In genomic region chr22:34833982-34834510, GRCh38 we compare ENCODE assay signal across 20 cellular contexts.
A peak's percentile ranks its signal among the peaks of the same experiment; 100 is the strongest.
DNase-seq lines count a peak whose midpoint lies in the region; ATAC-seq and TF ChIP-seq lines count a peak whose summit lies in the region.
"Had no signal": no experiment of that assay in that cellular context is flagged by ENCODE, and none has a peak within 500 bp of the region (broad histone marks: within the 10 kb centered on the region; RNA-seq: fewer than 3 reads in every experiment).

No MANE protein-coding gene starts in this region.

- H3K27me3 Mint-ChIP-seq in endodermal cell (ENCODE audit: insufficient read depth) = no peaks in the 10 kb centered on the region

- H3K27me3 ChIP-seq in HUES6 (ENCODE audit: control insufficient read depth, insufficient read depth, low read length) (no peaks in the 10 kb centered on the region), endodermal cell (ENCODE audit: control insufficient read depth, insufficient read depth, low read length, poor library complexity, severe bottlenecking) (no peaks in the 10 kb centered on the region), BE2C (no peaks in the 10 kb centered on the region)

- H3K4me3 ChIP-seq in HUES6 (ENCODE audit: low read depth, low read length) (peak overlapping the region; percentile 19; the same call in 1 of the 2 replicates), endodermal cell (ENCODE audit: low read length) (peak overlapping the region; percentile 78), mesodermal cell (ENCODE audit: extremely low read depth, insufficient read depth, low read length, poor library complexity, severe bottlenecking) (no peak overlapping the region), BE2C (ENCODE audit: low read depth, low read length) (no peak overlapping the region)
- H3K4me3 ChIP-seq: HAP-1 had no signal

- H3K27ac Mint-ChIP-seq in endodermal cell = peak overlapping the region; percentile 97

- peak; percentile 46 for ATAC-seq in sciatic nerve

- H3K4me1 ChIP-seq in HUES6 (ENCODE audit: control insufficient read depth, insufficient read depth, low read length) = peaks cover 18% of the 10 kb centered on the region
- peaks cover 10% of the 10 kb centered on the region for H3K4me1 ChIP-seq in endodermal cell (ENCODE audit: control insufficient read depth, insufficient read depth, low read length)
- peaks cover 2% of the 10 kb centered on the region for H3K4me1 ChIP-seq in mesodermal cell (ENCODE audit: control insufficient read depth, insufficient read depth, low read length, poor library complexity, severe bottlenecking)
- no peaks in the 10 kb centered on the region for H3K4me1 ChIP-seq in BE2C
- H3K4me1 ChIP-seq: HAP-1 had no signal

- H3K36me3 Mint-ChIP-seq in endodermal cell (ENCODE audit: low read depth) = peaks cover 31% of the 10 kb centered on the region

- H3K9me3 ChIP-seq in HUES6 (ENCODE audit: control insufficient read depth, insufficient read depth, low read depth, low read length) = no peaks in the 10 kb centered on the region; the same call in 1 of the 2 replicates
- H3K9me3 ChIP-seq in endodermal cell (ENCODE audit: control insufficient read depth, low read length) = no peaks in the 10 kb centered on the region
- H3K9me3 ChIP-seq in mesodermal cell (ENCODE audit: control insufficient read depth, low read length) = no peaks in the 10 kb centered on the region
- H3K9me3 ChIP-seq in BE2C = no peaks in the 10 kb centered on the region
- H3K9me3 ChIP-seq: HAP-1 had no signal

- H3K4me3 Mint-ChIP-seq in endodermal cell = peak overlapping the region; percentile 77

- peak overlapping the region; percentile 68 for H3K9ac ChIP-seq in HUES6 (ENCODE audit: low read length)
- no peak overlapping the region for H3K9ac ChIP-seq in endodermal cell (ENCODE audit: extremely low read depth, low read length, poor library complexity, severe bottlenecking)
- H3K9ac ChIP-seq: KMS-11 had no signal

- no peaks in the 10 kb centered on the region for H3K9me3 Mint-ChIP-seq in endodermal cell

- H3K4me1 Mint-ChIP-seq in endodermal cell = peaks cover 68% of the 10 kb centered on the region

- DNase-seq in endodermal cell = peak; percentile 67
- no peak for DNase-seq in sciatic nerve (ENCODE audit: low spot score)
- DNase-seq in NCI-H2196 treated with DMSO at 0.1 percent for 48 hours (lab: John Stamatoyannopoulos, UW; ENCODE audit: unreplicated experiment) = no peak
- DNase-seq in C1 segment of cervical spinal cord (lab: John Stamatoyannopoulos, UW) = no peak
- no peak for DNase-seq in BE2C
- DNase-seq: COR-L47, DMS79, IMR-90, NCI-H1105, NCI-H146, NCI-H2029 treated with DMSO at 0.1 percent for 48 hours, NCI-H2171 treated with DMSO at 0.1 percent for 48 hours, NCI-H446, NCI-H526 treated with DMSO at 0.1 percent for 48 hours, Right ventricle myocardium superior, SW 1271 had no signal

- H3K27ac ChIP-seq in HUES6 (ENCODE audit: low read depth, low read length) (peak overlapping the region; percentile 54; the same call in 1 of the 2 replicates), endodermal cell (ENCODE audit: low read depth, low read length) (no peak overlapping the region), mesodermal cell (ENCODE audit: low read depth, low read length, severe bottlenecking) (peak overlapping the region; percentile 30)
- H3K27ac ChIP-seq: KMS-11 had no signal

- intact Hi-C loops in sciatic nerve (cut with DNase I) = no loop called here

- TF ChIP-seq CTCF in endodermal cell (conservative IDR thresholded peaks at IDR 0.05) (no peak), BE2C (IDR thresholded peaks at IDR 0.05; ENCODE audit: low read depth, low read length) (no peak)

- WGBS in endodermal cell (ENCODE audit: insufficient coverage in 1 of 2, insufficient read length in 1 of 2), 2 experiments = 77 to 80% methylated on average over 5 to 6 of the region's 6 CpGs
- 74 to 92% methylated on average over 2 to 4 of the region's 6 CpGs for WGBS in mesodermal cell (ENCODE audit: insufficient coverage in 2 of 2), 2 experiments

- no peaks in the 10 kb centered on the region for H3K36me3 ChIP-seq in HUES6 (ENCODE audit: control insufficient read depth, insufficient read depth, low read length)
- peaks cover 24% of the 10 kb centered on the region for H3K36me3 ChIP-seq in endodermal cell (ENCODE audit: control insufficient read depth, insufficient read depth, low read length)
- H3K36me3 ChIP-seq in mesodermal cell (ENCODE audit: control insufficient read depth, insufficient read depth, low read length) = no peaks in the 10 kb centered on the region
- H3K36me3 ChIP-seq in BE2C = no peaks in the 10 kb centered on the region
- H3K36me3 ChIP-seq: HAP-1 had no signal

Comparison
In these comparisons a context has a peak if more than half of its experiments do, and no peak if none do; other contexts are left out.
1. H3K4me3 ChIP-seq: peak in HUES6 (single experiment) and endodermal cell (single experiment); none in mesodermal cell (single experiment) and BE2C (single experiment).